1 cellular context compared by ENCODE assay signal in genomic region chr17:75909812-75910274, GRCh38.
TF ChIP-seq lines count a peak whose summit lies in the region.

No MANE protein-coding gene starts in this region.

TF ChIP-seq in GM23338, 12 proteins besides CTCF, POLR2A, EP300 and RAD21:
- TF ChIP-seq POLR2AphosphoS5 (IDR thresholded peaks at IDR 0.05; ENCODE audit: low read depth) (no peak), ZNF114 (CRISPR knock-in tag; IDR thresholded peaks at IDR 0.05) (no peak), CREB1 (CRISPR knock-in tag; IDR thresholded peaks at IDR 0.05; ENCODE audit: low read depth) (no peak), ZNF462 (CRISPR knock-in tag; IDR thresholded peaks at IDR 0.05) (no peak), JUNB (IDR thresholded peaks at IDR 0.05; ENCODE audit: unreplicated experiment) (no peak), NANOG (IDR thresholded peaks at IDR 0.05; ENCODE audit: borderline replicate concordance) (no peak), ZNF331 (CRISPR knock-in tag; IDR thresholded peaks at IDR 0.05; ENCODE audit: low read depth) (no peak), EZH2phosphoT487 (IDR thresholded peaks at IDR 0.05; ENCODE audit: unreplicated experiment) (no peak), STAT1 (IDR thresholded peaks at IDR 0.05; ENCODE audit: unreplicated experiment) (no peak), EZH2 (IDR thresholded peaks at IDR 0.05; ENCODE audit: low read depth, unreplicated experiment) (no peak), REST (IDR thresholded peaks at IDR 0.05; ENCODE audit: unreplicated experiment) (no peak)
